ENCODE assay signal across 8 cellular contexts in genomic region chr2:189762229-189762550, GRCh38. TPM values are rescaled to one million over a fixed set of nuclear protein-coding genes. Genes with fewer than 3 reads are reported as not detected.
DNase-seq lines count a peak whose midpoint lies in the region; ATAC-seq and TF ChIP-seq lines count a peak whose summit lies in the region.

No MANE protein-coding gene starts in this region.

- H3K4me3 Mint-ChIP-seq in Calu3 (ENCODE audit: low read depth, unreplicated experiment), result peak overlapping the region; percentile 89

- H3K9me3 ChIP-seq in RWPE2 (ENCODE audit: severe bottlenecking), result no peaks in the 10 kb centered on the region
- no peaks in the 10 kb centered on the region for H3K9me3 ChIP-seq in esophagus muscularis mucosa
- no peaks in the 10 kb centered on the region for H3K9me3 ChIP-seq in parathyroid adenoma (ENCODE audit: control insufficient read depth, low read length)

- DNase-seq in Calu3, result no peak
- DNase-seq in RWPE2 (ENCODE audit: low spot score), result no peak
- no peak for DNase-seq in esophagus muscularis mucosa (ENCODE audit: extremely low spot score)
- DNase-seq in ecto neural progenitor cell (ENCODE audit: low spot score), result no peak
- no peak for DNase-seq in MV-4-11 (lab: John Stamatoyannopoulos, UW)

- intact Hi-C loops in Calu3 (cut with micrococcal nuclease; ENCODE audit: unreplicated experiment), result loop anchor here (5.0 kb wide), 1 partner anchor 100 kb away; the partner anchor contains the start of gene ASNSD1
- intact Hi-C loops in esophagus muscularis mucosa (cut with DNase I), result no loop called here

- no peak for TF ChIP-seq POLR2A in esophagus muscularis mucosa (IDR thresholded peaks at IDR 0.05; ENCODE audit: low read depth)

- H3K4me3 ChIP-seq in RWPE2 (ENCODE audit: severe bottlenecking) (peak overlapping the region; percentile 66), esophagus muscularis mucosa (peak overlapping the region; percentile 64 to 89 (median 84)), parathyroid adenoma (ENCODE audit: low read depth, low read length) (peak overlapping the region; percentile 84)

- peaks cover 28% of the 10 kb centered on the region for H3K36me3 Mint-ChIP-seq in Calu3 (ENCODE audit: insufficient read depth, unreplicated experiment)

- H3K27ac ChIP-seq in RWPE2 (ENCODE audit: poor library complexity, severe bottlenecking) (peak overlapping the region; percentile 83), esophagus muscularis mucosa (replicated peaks in 1 of 4) (peak overlapping the region; percentile 85 to 87 (median 86)), parathyroid adenoma (peak overlapping the region; percentile 87)

- H3K4me2 ChIP-seq in parathyroid adenoma (ENCODE audit: low read length), result peak overlapping the region; percentile 81

- H3K27me3 Mint-ChIP-seq in Calu3 (ENCODE audit: unreplicated experiment), result no peaks in the 10 kb centered on the region

- CTCF ChIA-PET in Calu3 (lab: Charles Lee), result interaction anchor here (0.6 to 2.7 kb wide), 7 partner anchors 10 to 101 kb away, joined by 3 to 12 read pairs (median 4); partner anchors contain the start of gene ASNSD1

- H2AFZ ChIP-seq in parathyroid adenoma, result peak overlapping the region; percentile 96

- no peaks in the 10 kb centered on the region for H3K9me3 Mint-ChIP-seq in Calu3 (ENCODE audit: low read depth, unreplicated experiment)

- H3K27me3 ChIP-seq in RWPE2 (ENCODE audit: insufficient read depth, poor library complexity, severe bottlenecking), result no peaks in the 10 kb centered on the region
- H3K27me3 ChIP-seq in esophagus muscularis mucosa, result no peaks in the 10 kb centered on the region
- no peaks in the 10 kb centered on the region for H3K27me3 ChIP-seq in parathyroid adenoma (ENCODE audit: control insufficient read depth, insufficient read depth, low read length)

- no peaks in the 10 kb centered on the region for H3K4me1 Mint-ChIP-seq in Calu3 (ENCODE audit: low read depth, unreplicated experiment)

- H3K4me1 ChIP-seq in RWPE2 (ENCODE audit: insufficient read depth, poor library complexity, severe bottlenecking) (peaks cover 7% of the 10 kb centered on the region), esophagus muscularis mucosa (peaks cover 9 to 18% (median 15%) of the 10 kb centered on the region in 4 donors), parathyroid adenoma (peaks cover 3% of the 10 kb centered on the region)

- peak overlapping the region; percentile 96 for H3K27ac Mint-ChIP-seq in Calu3 (ENCODE audit: unreplicated experiment)

- peaks cover 19% of the 10 kb centered on the region for H3K36me3 ChIP-seq in RWPE2 (ENCODE audit: low read depth)
- peaks cover 0 to 18% (median 8%) of the 10 kb centered on the region in 4 donors for H3K36me3 ChIP-seq in esophagus muscularis mucosa
- no peaks in the 10 kb centered on the region for H3K36me3 ChIP-seq in parathyroid adenoma (ENCODE audit: control insufficient read depth, insufficient read depth, low read length)

- TF ChIP-seq CTCF in Calu3 (IDR thresholded peaks at IDR 0.05; ENCODE audit: unreplicated experiment) (no peak), RWPE2 (IDR thresholded peaks at IDR 0.05; ENCODE audit: poor library complexity, severe bottlenecking) (no peak), esophagus muscularis mucosa (IDR thresholded peaks at IDR 0.05) (no peak), parathyroid adenoma (IDR thresholded peaks at IDR 0.05) (no peak)

- BruUV-seq in Calu3 (replicated peaks; lab: Mats Ljungman, UMichigan), result TSS peak; percentile 64

- ATAC-seq in RWPE2 (ENCODE audit: low read depth) (no peak; the same call in 2 of the 3 replicates), GM21619 (IDR thresholded peaks at IDR 0.05; ENCODE audit: unreplicated experiment) (no peak), HG02870 (IDR thresholded peaks at IDR 0.05; ENCODE audit: unreplicated experiment) (no peak)

- no peak overlapping the region for H3K9ac ChIP-seq in parathyroid adenoma

- 2% methylated on average over 4 of the region's 7 CpGs for WGBS in esophagus muscularis mucosa

- no peaks in the 10 kb centered on the region for H3K79me2 ChIP-seq in parathyroid adenoma

- no peak for TF ChIP-seq EP300 in esophagus muscularis mucosa (IDR thresholded peaks at IDR 0.05)

RNA-seq across cellular contexts. Expression of gene OSGEPL1, which starts 0.4 kb away (rescaled TPM):
- total RNA-seq in Calu3 (2022) (7.5 and 8.6 TPM in 2 replicates), esophagus muscularis mucosa (1 to 10 TPM; 1.5 to 6.2 (median 3.2) TPM)

RNA-seq across cellular contexts. Expression of gene ORMDL1, which starts 21.9 kb away (rescaled TPM):
- total RNA-seq in Calu3 (2022) (58.4 TPM in 2 replicates), esophagus muscularis mucosa (10 to 100 TPM; 25.4 to 60.2 (median 35.2) TPM)

RNA-seq across cellular contexts. Expression of gene PMS1, which starts 22.1 kb away (rescaled TPM):
- total RNA-seq in Calu3 (2022) (30.1 and 43.8 TPM in 2 replicates), esophagus muscularis mucosa (10 to 100 TPM; 12.0 to 15.0 (median 12.8) TPM)
